21 cellular contexts compared by ENCODE assay signal in the genomic region with DNA sequence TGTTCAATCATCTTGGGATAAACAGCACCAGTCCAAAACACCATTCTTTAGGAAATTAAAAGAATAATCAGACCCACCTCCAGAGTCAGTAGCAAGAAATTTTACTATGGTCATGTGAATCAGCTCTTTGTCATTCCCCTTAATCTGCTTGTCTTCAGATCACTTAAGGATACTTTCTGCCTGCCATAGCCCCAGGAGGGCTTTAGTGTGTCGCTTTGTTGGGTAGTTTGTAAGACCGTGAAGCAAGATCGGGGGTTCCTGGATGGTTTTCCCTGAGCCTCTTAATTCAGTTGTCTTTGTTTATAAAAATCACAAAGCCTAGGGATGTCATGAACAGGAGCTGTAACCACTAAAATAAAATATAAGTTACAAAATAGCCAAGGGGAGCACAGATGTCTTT.
"Had no signal": no experiment of that assay in that cellular context is flagged by ENCODE, and none has a peak within 500 bp of the region (broad histone marks: within the 10 kb centered on the region; RNA-seq: fewer than 3 reads in every experiment).

No MANE protein-coding gene starts in this region.

- H3K4me1 Mint-ChIP-seq: activated CD4-positive, alpha-beta T cell treated with anti-CD3 and anti-CD28 coated beads, Interleukin-2, amount 10 ng/mL, durations not matched to agents 24 days and 14 days; activated naive CD8-positive, alpha-beta T cell treated with anti-CD3 and anti-CD28 coated beads for 36 hours; immature natural killer cell; stimulated activated naive CD8-positive, alpha-beta T cell treated with anti-CD3 and anti-CD28 coated beads, Interleukin-15, amount 100 ng/mL, for 72 hours had no signal

- H3K36me3 Mint-ChIP-seq: activated naive CD8-positive, alpha-beta T cell treated with anti-CD3 and anti-CD28 coated beads for 36 hours; immature natural killer cell; type B pancreatic cell had no signal

- H3K9me3 Mint-ChIP-seq: activated CD4-positive, alpha-beta T cell treated with anti-CD3 and anti-CD28 coated beads, Interleukin-2, amount 10 ng/mL, durations not matched to agents 24 days and 14 days; activated naive CD8-positive, alpha-beta T cell treated with anti-CD3 and anti-CD28 coated beads for 36 hours; activated T-cell treated with anti-CD3 and anti-CD28 coated beads, Interleukin-2, amount 50 U/mL, for 72 hours; nephron; stimulated activated naive CD8-positive, alpha-beta T cell treated with anti-CD3 and anti-CD28 coated beads, Interleukin-15, amount 100 ng/mL, for 72 hours; type B pancreatic cell had no signal

- H3K27ac Mint-ChIP-seq: activated CD4-positive, alpha-beta T cell treated with anti-CD3 and anti-CD28 coated beads, Interleukin-2, amount 10 ng/mL, durations not matched to agents 24 days and 14 days; activated naive CD8-positive, alpha-beta T cell treated with anti-CD3 and anti-CD28 coated beads for 36 hours; activated T-cell treated with anti-CD3 and anti-CD28 coated beads, Interleukin-2, amount 50 U/mL, for 72 hours; immature natural killer cell; progenitor cell of endocrine pancreas; stimulated activated naive CD8-positive, alpha-beta T cell treated with anti-CD3 and anti-CD28 coated beads, Interleukin-15, amount 100 ng/mL, for 72 hours; type B pancreatic cell had no signal

- H3K27me3 Mint-ChIP-seq: activated CD4-positive, alpha-beta T cell treated with anti-CD3 and anti-CD28 coated beads, Interleukin-2, amount 10 ng/mL, durations not matched to agents 24 days and 14 days; activated naive CD8-positive, alpha-beta T cell treated with anti-CD3 and anti-CD28 coated beads for 36 hours had no signal

- DNase-seq: activated CD4-positive, alpha-beta T cell treated with anti-CD3 and anti-CD28 coated beads, Interleukin-2, amount 10 ng/mL, durations not matched to agents 24 days and 14 days; activated CD4-positive, CD25-positive, alpha-beta regulatory T cell; activated CD8-positive, alpha-beta memory T cell treated with anti-CD3 and anti-CD28 coated beads, Interleukin-2, amount 50 U/mL, for 48 hours; activated gamma-delta T cell; activated naive CD8-positive, alpha-beta T cell treated with anti-CD3 and anti-CD28 coated beads for 36 hours; activated T-cell treated with anti-CD3 and anti-CD28 coated beads, Interleukin-2, amount 50 U/mL, for 72 hours; amygdala; body of pancreas; caudate nucleus; colonic mucosa; effector CD4-positive, alpha-beta T cell; esophagus squamous epithelium; hippocampal formation; immature natural killer cell; spleen; stimulated activated naive CD8-positive, alpha-beta T cell treated with anti-CD3 and anti-CD28 coated beads, Interleukin-15, amount 100 ng/mL, for 72 hours; T-helper 2 cell had no signal

- ATAC-seq: activated T-cell treated with anti-CD3 and anti-CD28 coated beads, Interleukin-2, amount 50 U/mL, for 72 hours; body of pancreas; sciatic nerve; stimulated activated naive CD8-positive, alpha-beta T cell treated with anti-CD3 and anti-CD28 coated beads, Interleukin-15, amount 100 ng/mL, for 72 hours had no signal

- H3K4me3 Mint-ChIP-seq: activated CD4-positive, alpha-beta T cell treated with anti-CD3 and anti-CD28 coated beads, Interleukin-2, amount 10 ng/mL, durations not matched to agents 24 days and 14 days; activated naive CD8-positive, alpha-beta T cell treated with anti-CD3 and anti-CD28 coated beads for 36 hours; activated T-cell treated with anti-CD3 and anti-CD28 coated beads, Interleukin-2, amount 50 U/mL, for 72 hours; immature natural killer cell; nephron; stimulated activated naive CD8-positive, alpha-beta T cell treated with anti-CD3 and anti-CD28 coated beads, Interleukin-15, amount 100 ng/mL, for 72 hours; type B pancreatic cell had no signal
